1 cellular context compared by ENCODE assay signal in the genomic region with DNA sequence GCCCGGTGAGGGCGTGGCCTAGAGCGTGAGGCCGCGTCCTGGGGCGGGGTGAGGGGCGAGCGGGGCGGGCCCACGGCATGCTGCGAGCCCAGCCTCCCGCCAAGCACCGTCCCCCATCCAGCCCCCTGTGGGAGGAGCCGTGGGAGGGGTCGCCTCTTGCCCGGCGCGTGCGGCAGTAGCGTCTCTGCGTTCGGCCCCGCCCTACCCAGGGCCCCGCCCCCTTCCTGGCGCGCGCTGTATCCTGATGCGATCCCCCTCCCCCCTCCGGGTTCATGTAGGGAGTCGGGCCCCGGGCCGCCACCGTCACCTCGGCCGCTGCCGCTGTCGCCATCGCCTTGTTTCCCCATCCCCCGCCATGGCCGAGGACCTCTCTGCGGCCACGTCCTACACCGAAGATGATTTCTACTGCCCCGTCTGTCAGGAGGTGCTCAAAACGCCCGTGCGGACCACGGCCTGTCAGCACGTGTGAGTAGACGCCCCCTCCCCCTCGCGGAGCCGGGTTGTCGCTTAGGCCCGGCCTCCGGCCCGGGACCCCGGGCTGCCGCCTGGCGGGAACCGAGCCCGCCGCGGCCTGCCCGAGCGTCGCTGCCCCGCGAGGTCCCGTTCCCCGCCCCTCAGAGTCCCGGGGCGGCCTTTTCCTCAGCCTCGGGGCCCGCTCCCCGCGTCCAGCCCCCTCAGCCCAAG.
TF ChIP-seq lines count a peak whose summit lies in the region.

No MANE protein-coding gene starts in this region.

TF ChIP-seq in HepG2, 621 proteins besides CTCF, POLR2A, EP300 and RAD21 (continued from another document and continues in another):
- TF ChIP-seq, protein P1, sequence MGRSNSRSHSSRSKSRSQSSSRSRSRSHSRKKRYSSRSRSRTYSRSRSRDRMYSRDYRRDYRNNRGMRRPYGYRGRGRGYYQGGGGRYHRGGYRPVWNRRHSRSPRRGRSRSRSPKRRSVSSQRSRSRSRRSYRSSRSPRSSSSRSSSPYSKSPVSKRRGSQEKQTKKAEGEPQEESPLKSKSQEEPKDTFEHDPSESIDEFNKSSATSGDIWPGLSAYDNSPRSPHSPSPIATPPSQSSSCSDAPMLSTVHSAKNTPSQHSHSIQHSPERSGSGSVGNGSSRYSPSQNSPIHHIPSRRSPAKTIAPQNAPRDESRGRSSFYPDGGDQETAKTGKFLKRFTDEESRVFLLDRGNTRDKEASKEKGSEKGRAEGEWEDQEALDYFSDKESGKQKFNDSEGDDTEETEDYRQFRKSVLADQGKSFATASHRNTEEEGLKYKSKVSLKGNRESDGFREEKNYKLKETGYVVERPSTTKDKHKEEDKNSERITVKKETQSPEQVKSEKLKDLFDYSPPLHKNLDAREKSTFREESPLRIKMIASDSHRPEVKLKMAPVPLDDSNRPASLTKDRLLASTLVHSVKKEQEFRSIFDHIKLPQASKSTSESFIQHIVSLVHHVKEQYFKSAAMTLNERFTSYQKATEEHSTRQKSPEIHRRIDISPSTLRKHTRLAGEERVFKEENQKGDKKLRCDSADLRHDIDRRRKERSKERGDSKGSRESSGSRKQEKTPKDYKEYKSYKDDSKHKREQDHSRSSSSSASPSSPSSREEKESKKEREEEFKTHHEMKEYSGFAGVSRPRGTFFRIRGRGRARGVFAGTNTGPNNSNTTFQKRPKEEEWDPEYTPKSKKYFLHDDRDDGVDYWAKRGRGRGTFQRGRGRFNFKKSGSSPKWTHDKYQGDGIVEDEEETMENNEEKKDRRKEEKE (IDR thresholded peaks at IDR 0.05), result no peak
- TF ChIP-seq SP5 (CRISPR knock-in tag; IDR thresholded peaks at IDR 0.05; ENCODE audit: borderline replicate concordance, low read depth), result peak; percentile 96
- TF ChIP-seq, protein P2, sequence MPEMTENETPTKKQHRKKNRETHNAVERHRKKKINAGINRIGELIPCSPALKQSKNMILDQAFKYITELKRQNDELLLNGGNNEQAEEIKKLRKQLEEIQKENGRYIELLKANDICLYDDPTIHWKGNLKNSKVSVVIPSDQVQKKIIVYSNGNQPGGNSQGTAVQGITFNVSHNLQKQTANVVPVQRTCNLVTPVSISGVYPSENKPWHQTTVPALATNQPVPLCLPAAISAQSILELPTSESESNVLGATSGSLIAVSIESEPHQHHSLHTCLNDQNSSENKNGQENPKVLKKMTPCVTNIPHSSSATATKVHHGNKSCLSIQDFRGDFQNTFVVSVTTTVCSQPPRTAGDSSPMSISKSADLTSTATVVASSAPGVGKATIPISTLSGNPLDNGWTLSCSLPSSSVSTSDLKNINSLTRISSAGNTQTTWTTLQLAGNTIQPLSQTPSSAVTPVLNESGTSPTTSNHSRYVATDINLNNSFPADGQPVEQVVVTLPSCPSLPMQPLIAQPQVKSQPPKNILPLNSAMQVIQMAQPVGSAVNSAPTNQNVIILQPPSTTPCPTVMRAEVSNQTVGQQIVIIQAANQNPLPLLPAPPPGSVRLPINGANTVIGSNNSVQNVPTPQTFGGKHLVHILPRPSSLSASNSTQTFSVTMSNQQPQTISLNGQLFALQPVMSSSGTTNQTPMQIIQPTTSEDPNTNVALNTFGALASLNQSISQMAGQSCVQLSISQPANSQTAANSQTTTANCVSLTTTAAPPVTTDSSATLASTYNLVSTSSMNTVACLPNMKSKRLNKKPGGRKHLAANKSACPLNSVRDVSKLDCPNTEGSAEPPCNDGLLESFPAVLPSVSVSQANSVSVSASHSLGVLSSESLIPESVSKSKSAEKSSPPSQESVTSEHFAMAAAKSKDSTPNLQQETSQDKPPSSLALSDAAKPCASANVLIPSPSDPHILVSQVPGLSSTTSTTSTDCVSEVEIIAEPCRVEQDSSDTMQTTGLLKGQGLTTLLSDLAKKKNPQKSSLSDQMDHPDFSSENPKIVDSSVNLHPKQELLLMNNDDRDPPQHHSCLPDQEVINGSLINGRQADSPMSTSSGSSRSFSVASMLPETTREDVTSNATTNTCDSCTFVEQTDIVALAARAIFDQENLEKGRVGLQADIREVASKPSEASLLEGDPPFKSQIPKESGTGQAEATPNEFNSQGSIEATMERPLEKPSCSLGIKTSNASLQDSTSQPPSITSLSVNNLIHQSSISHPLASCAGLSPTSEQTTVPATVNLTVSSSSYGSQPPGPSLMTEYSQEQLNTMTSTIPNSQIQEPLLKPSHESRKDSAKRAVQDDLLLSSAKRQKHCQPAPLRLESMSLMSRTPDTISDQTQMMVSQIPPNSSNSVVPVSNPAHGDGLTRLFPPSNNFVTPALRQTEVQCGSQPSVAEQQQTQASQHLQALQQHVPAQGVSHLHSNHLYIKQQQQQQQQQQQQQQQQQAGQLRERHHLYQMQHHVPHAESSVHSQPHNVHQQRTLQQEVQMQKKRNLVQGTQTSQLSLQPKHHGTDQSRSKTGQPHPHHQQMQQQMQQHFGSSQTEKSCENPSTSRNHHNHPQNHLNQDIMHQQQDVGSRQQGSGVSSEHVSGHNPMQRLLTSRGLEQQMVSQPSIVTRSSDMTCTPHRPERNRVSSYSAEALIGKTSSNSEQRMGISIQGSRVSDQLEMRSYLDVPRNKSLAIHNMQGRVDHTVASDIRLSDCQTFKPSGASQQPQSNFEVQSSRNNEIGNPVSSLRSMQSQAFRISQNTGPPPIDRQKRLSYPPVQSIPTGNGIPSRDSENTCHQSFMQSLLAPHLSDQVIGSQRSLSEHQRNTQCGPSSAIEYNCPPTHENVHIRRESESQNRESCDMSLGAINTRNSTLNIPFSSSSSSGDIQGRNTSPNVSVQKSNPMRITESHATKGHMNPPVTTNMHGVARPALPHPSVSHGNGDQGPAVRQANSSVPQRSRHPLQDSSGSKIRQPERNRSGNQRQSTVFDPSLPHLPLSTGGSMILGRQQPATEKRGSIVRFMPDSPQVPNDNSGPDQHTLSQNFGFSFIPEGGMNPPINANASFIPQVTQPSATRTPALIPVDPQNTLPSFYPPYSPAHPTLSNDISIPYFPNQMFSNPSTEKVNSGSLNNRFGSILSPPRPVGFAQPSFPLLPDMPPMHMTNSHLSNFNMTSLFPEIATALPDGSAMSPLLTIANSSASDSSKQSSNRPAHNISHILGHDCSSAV (CRISPR knock-in tag; IDR thresholded peaks at IDR 0.05; ENCODE audit: borderline replicate concordance), result no peak
- peak; percentile 65 for TF ChIP-seq ASH2L (IDR thresholded peaks at IDR 0.05; ENCODE audit: insufficient read length, low read depth, low read length)
- TF ChIP-seq KDM5A (IDR thresholded peaks at IDR 0.05; ENCODE audit: borderline replicate concordance, low read length), result peak; percentile 6; the same call in 1 of the 2 replicates
- TF ChIP-seq RBAK (CRISPR knock-in tag; IDR thresholded peaks at IDR 0.05), result no peak
- TF ChIP-seq, protein P3, sequence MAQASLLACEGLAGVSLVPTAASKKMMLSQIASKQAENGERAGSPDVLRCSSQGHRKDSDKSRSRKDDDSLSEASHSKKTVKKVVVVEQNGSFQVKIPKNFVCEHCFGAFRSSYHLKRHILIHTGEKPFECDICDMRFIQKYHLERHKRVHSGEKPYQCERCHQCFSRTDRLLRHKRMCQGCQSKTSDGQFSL (CRISPR knock-in tag; IDR thresholded peaks at IDR 0.05), result no peak
- no peak for TF ChIP-seq FOXA1 (IDR thresholded peaks at IDR 0.05)
- TF ChIP-seq FOXA1 (CRISPR knock-in tag; IDR thresholded peaks at IDR 0.05), result no peak
- no peak for TF ChIP-seq SIN3B (IDR thresholded peaks at IDR 0.05; ENCODE audit: low read length)
- TF ChIP-seq, protein P4, sequence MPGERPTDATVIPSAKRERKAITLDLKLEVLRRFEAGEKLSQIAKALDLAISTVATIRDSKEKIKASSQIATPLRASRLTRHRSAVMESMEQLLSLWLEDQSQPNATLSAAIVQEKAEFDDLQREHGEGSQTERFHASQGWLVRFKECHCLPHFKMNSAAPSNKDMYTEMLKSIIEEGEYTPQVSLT (CRISPR knock-in tag; IDR thresholded peaks at IDR 0.05; ENCODE audit: borderline replicate concordance, low read depth), result no peak
- 0 out of 2 replicates have a peak, but pooled peaks have one; percentile 12 for TF ChIP-seq KDM3A (CRISPR knock-in tag; IDR thresholded peaks at IDR 0.05; ENCODE audit: low read depth)
- no peak for TF ChIP-seq ELF4 (CRISPR knock-in tag; IDR thresholded peaks at IDR 0.05; ENCODE audit: borderline replicate concordance)
- no peak for TF ChIP-seq SIX1 (CRISPR knock-in tag; IDR thresholded peaks at IDR 0.05; ENCODE audit: borderline replicate concordance)
- no peak for TF ChIP-seq ZNF263 (CRISPR knock-in tag; IDR thresholded peaks at IDR 0.05)
- TF ChIP-seq ZNF335 (CRISPR knock-in tag; IDR thresholded peaks at IDR 0.05), result no peak
- TF ChIP-seq, protein P5, sequence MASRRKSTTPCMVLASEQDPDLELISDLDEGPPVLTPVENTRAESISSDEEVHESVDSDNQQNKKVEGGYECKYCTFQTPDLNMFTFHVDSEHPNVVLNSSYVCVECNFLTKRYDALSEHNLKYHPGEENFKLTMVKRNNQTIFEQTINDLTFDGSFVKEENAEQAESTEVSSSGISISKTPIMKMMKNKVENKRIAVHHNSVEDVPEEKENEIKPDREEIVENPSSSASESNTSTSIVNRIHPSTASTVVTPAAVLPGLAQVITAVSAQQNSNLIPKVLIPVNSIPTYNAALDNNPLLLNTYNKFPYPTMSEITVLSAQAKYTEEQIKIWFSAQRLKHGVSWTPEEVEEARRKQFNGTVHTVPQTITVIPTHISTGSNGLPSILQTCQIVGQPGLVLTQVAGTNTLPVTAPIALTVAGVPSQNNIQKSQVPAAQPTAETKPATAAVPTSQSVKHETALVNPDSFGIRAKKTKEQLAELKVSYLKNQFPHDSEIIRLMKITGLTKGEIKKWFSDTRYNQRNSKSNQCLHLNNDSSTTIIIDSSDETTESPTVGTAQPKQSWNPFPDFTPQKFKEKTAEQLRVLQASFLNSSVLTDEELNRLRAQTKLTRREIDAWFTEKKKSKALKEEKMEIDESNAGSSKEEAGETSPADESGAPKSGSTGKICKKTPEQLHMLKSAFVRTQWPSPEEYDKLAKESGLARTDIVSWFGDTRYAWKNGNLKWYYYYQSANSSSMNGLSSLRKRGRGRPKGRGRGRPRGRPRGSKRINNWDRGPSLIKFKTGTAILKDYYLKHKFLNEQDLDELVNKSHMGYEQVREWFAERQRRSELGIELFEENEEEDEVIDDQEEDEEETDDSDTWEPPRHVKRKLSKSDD (CRISPR knock-in tag; IDR thresholded peaks at IDR 0.05; ENCODE audit: low read depth), result peak; percentile 48; the same call in 1 of the 2 replicates
- TF ChIP-seq, protein P6, sequence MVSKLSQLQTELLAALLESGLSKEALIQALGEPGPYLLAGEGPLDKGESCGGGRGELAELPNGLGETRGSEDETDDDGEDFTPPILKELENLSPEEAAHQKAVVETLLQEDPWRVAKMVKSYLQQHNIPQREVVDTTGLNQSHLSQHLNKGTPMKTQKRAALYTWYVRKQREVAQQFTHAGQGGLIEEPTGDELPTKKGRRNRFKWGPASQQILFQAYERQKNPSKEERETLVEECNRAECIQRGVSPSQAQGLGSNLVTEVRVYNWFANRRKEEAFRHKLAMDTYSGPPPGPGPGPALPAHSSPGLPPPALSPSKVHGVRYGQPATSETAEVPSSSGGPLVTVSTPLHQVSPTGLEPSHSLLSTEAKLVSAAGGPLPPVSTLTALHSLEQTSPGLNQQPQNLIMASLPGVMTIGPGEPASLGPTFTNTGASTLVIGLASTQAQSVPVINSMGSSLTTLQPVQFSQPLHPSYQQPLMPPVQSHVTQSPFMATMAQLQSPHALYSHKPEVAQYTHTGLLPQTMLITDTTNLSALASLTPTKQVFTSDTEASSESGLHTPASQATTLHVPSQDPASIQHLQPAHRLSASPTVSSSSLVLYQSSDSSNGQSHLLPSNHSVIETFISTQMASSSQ (IDR thresholded peaks at IDR 0.05; ENCODE audit: low read depth), result no peak
- TF ChIP-seq, protein P6 (CRISPR knock-in tag; IDR thresholded peaks at IDR 0.05; ENCODE audit: borderline replicate concordance), result no peak
- no peak for TF ChIP-seq LCORL (IDR thresholded peaks at IDR 0.05)
- TF ChIP-seq LCORL (CRISPR knock-in tag; IDR thresholded peaks at IDR 0.05), result peak; percentile 52
- TF ChIP-seq, protein P7, sequence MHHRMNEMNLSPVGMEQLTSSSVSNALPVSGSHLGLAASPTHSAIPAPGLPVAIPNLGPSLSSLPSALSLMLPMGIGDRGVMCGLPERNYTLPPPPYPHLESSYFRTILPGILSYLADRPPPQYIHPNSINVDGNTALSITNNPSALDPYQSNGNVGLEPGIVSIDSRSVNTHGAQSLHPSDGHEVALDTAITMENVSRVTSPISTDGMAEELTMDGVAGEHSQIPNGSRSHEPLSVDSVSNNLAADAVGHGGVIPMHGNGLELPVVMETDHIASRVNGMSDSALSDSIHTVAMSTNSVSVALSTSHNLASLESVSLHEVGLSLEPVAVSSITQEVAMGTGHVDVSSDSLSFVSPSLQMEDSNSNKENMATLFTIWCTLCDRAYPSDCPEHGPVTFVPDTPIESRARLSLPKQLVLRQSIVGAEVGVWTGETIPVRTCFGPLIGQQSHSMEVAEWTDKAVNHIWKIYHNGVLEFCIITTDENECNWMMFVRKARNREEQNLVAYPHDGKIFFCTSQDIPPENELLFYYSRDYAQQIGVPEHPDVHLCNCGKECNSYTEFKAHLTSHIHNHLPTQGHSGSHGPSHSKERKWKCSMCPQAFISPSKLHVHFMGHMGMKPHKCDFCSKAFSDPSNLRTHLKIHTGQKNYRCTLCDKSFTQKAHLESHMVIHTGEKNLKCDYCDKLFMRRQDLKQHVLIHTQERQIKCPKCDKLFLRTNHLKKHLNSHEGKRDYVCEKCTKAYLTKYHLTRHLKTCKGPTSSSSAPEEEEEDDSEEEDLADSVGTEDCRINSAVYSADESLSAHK (CRISPR knock-in tag; IDR thresholded peaks at IDR 0.05; ENCODE audit: borderline replicate concordance), result no peak
- TF ChIP-seq ZNF383 (CRISPR knock-in tag; IDR thresholded peaks at IDR 0.05; ENCODE audit: borderline replicate concordance), result no peak
- no peak; the same call in 1 of the 2 replicates for TF ChIP-seq NR1H2 (CRISPR knock-in tag; IDR thresholded peaks at IDR 0.05; ENCODE audit: borderline replicate concordance, low read depth)
- no peak for TF ChIP-seq PRPF4 (IDR thresholded peaks at IDR 0.05; ENCODE audit: low read depth, low read length, poor library complexity, severe bottlenecking)
- no peak for TF ChIP-seq PLRG1 (conservative IDR thresholded peaks at IDR 0.05)
- TF ChIP-seq ZFAT (CRISPR knock-in tag; conservative IDR thresholded peaks at IDR 0.05), result no peak; the same call in 1 of the 2 replicates
